36 cellular contexts compared by ENCODE assay signal in the genomic region with DNA sequence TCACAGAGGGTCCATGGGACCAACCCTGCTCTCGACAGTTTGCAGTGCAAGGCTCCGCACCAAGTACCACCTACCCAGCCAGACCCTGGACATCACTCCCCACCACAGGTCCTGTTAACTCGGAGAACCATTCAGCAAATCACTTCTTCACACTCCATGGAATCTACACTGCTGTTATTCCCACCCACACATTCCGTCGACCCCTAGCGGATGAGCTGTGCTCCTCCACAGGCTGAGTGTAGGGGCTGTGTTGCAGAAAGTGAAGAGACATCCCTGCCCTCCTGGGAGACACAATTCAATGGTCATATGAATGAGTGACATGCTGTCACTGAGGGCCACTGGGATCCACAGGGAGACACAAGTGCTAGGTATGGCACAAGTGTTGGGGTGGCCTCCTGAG. TPM values are rescaled to one million over a fixed set of nuclear protein-coding genes. Genes with fewer than 3 reads are reported as not detected.
"Had no signal": no experiment of that assay in that cellular context is flagged by ENCODE, and none has a peak within 500 bp of the region (broad histone marks: within the 10 kb centered on the region; RNA-seq: fewer than 3 reads in every experiment).

No MANE protein-coding gene starts in this region.

- H3K9ac ChIP-seq: neural progenitor cell, parathyroid adenoma had no signal

- H3K4me3 Mint-ChIP-seq: dendritic cell treated with granulocyte-macrophage colony-stimulating factor and Interleukin-4, amounts not matched to agents 40 ng/mL and 50 ng/mL, for 4 days; memory B cell; mesothelial cell of epicardium; naive thymus-derived CD4-positive, alpha-beta T cell; nephron; neural progenitor cell; stimulated activated naive CD8-positive, alpha-beta T cell treated with anti-CD3 and anti-CD28 coated beads, Interleukin-15, amount 100 ng/mL, for 72 hours had no signal

- H3K27me3 Mint-ChIP-seq: dendritic cell treated with granulocyte-macrophage colony-stimulating factor and Interleukin-4, amounts not matched to agents 40 ng/mL and 50 ng/mL, for 4 days; memory B cell; naive thymus-derived CD4-positive, alpha-beta T cell; progenitor cell of endocrine pancreas; stimulated activated naive CD8-positive, alpha-beta T cell treated with anti-CD3 and anti-CD28 coated beads, Interleukin-15, amount 100 ng/mL, for 72 hours had no signal

- H3K79me2 ChIP-seq: parathyroid adenoma had no signal

- H3K4me1 ChIP-seq: colonic mucosa, neural progenitor cell, parathyroid adenoma had no signal

- DNase-seq: colonic mucosa; effector CD8-positive, alpha-beta T cell; esophagus squamous epithelium; foreskin melanocyte; glutamatergic neuron; heart right ventricle; hippocampal formation; left colon; left ventricle myocardium superior; naive thymus-derived CD4-positive, alpha-beta T cell; stimulated activated CD4-positive, alpha-beta T cell treated with anti-CD3 and anti-CD28 coated beads, Interleukin-12 subunit alpha, Interleukin-12 subunit beta, amount 100 ng/mL, for 4 hours; stimulated activated CD4-positive, alpha-beta T cell treated with anti-CD3 and anti-CD28 coated beads, Interleukin-1b, Interleukin-23, amount 100 ng/mL, for 48 hours; stimulated activated CD4-positive, alpha-beta T cell treated with anti-CD3 and anti-CD28 coated beads, Interleukin-4, amount 100 ng/mL, for 1 hour; stimulated activated CD8-positive, alpha-beta memory T cell treated with anti-CD3 and anti-CD28 coated beads, Interleukin-4, amount 100 ng/mL, for 48 hours; stimulated activated naive CD4-positive, alpha-beta T cell; stimulated activated naive CD8-positive, alpha-beta T cell treated with anti-CD3 and anti-CD28 coated beads, Interleukin-15, amount 100 ng/mL, for 72 hours; thyroid gland; upper lobe of left lung had no signal

- H3K9me3 ChIP-seq: colonic mucosa, esophagus squamous epithelium, heart right ventricle, suprapubic skin, thyroid gland, upper lobe of left lung had no signal

- H3K4me2 ChIP-seq: neural progenitor cell, smooth muscle cell had no signal

- H3K27me3 ChIP-seq: colonic mucosa, esophagus squamous epithelium, heart right ventricle, neural progenitor cell, suprapubic skin, thyroid gland, upper lobe of left lung had no signal

- H3K27ac ChIP-seq: colonic mucosa, esophagus squamous epithelium, heart right ventricle, neural progenitor cell, parathyroid adenoma, suprapubic skin, thyroid gland, upper lobe of left lung had no signal

- H3K36me3 ChIP-seq: colonic mucosa, neural progenitor cell had no signal

- H3K27ac Mint-ChIP-seq: dendritic cell treated with granulocyte-macrophage colony-stimulating factor and Interleukin-4, amounts not matched to agents 40 ng/mL and 50 ng/mL, for 4 days; memory B cell; mesothelial cell of epicardium; naive thymus-derived CD4-positive, alpha-beta T cell; nephron; neural progenitor cell; progenitor cell of endocrine pancreas; stimulated activated naive CD8-positive, alpha-beta T cell treated with anti-CD3 and anti-CD28 coated beads, Interleukin-15, amount 100 ng/mL, for 72 hours had no signal

- H2AFZ ChIP-seq: neural progenitor cell, parathyroid adenoma had no signal

- ATAC-seq: heart right ventricle; left colon; left ventricle myocardium superior; naive thymus-derived CD4-positive, alpha-beta T cell; sciatic nerve; stimulated activated naive CD8-positive, alpha-beta T cell treated with anti-CD3 and anti-CD28 coated beads, Interleukin-15, amount 100 ng/mL, for 72 hours had no signal

- H3K4me3 ChIP-seq: colonic mucosa, esophagus squamous epithelium, heart right ventricle, lung, neural progenitor cell, smooth muscle cell, suprapubic skin, thyroid gland, upper lobe of left lung had no signal

- FAIRE-seq: endothelial cell of umbilical vein, islet of Langerhans, urothelium cell line had no signal

- H3K9me3 Mint-ChIP-seq: dendritic cell treated with granulocyte-macrophage colony-stimulating factor and Interleukin-4, amounts not matched to agents 40 ng/mL and 50 ng/mL, for 4 days; memory B cell; mesothelial cell of epicardium; nephron; neural progenitor cell; stimulated activated naive CD8-positive, alpha-beta T cell treated with anti-CD3 and anti-CD28 coated beads, Interleukin-15, amount 100 ng/mL, for 72 hours had no signal

- H3K4me1 Mint-ChIP-seq: mesothelial cell of epicardium; stimulated activated naive CD8-positive, alpha-beta T cell treated with anti-CD3 and anti-CD28 coated beads, Interleukin-15, amount 100 ng/mL, for 72 hours had no signal

RNA-seq across cellular contexts. Expression of gene RHBDF1, which starts 33.1 kb away (rescaled TPM):
- polyA plus RNA-seq: naive thymus-derived CD4-positive, alpha-beta T cell had no signal

RNA-seq across cellular contexts. Expression of gene HBZ, which starts 46.9 kb away (rescaled TPM):
- total RNA-seq: chondrocyte; endothelial cell of umbilical vein; epithelial cell of proximal tubule; esophagus squamous epithelium; heart right ventricle; kidney epithelial cell; left colon; left ventricle myocardium superior; mesothelial cell of epicardium; naive thymus-derived CD4-positive, alpha-beta T cell; osteoblast; progenitor cell of endocrine pancreas; sciatic nerve; smooth muscle cell; suprapubic skin; thyroid gland had no signal
- polyA plus RNA-seq: endothelial cell of umbilical vein; naive thymus-derived CD4-positive, alpha-beta T cell; smooth muscle cell had no signal
